20 cellular contexts compared by ENCODE assay signal in genomic region chr9:114287763-114288232, GRCh38. TPM values are rescaled to one million over a fixed set of nuclear protein-coding genes. Genes with fewer than 3 reads are reported as not detected.
DNase-seq lines count a peak whose midpoint lies in the region; ATAC-seq, FAIRE-seq and TF ChIP-seq lines count a peak whose summit lies in the region.
"Had no signal": no experiment of that assay in that cellular context is flagged by ENCODE, and none has a peak within 500 bp of the region (broad histone marks: within the 10 kb centered on the region; RNA-seq: fewer than 3 reads in every experiment).

No MANE protein-coding gene starts in this region.

- no peak for TF ChIP-seq POLR2A in A549 (IDR thresholded peaks at IDR 0.05; ENCODE audit: low read length)

- H3K4me3 Mint-ChIP-seq in H9, result peak overlapping the region in 1 of 2 experiments; percentile 23; a peak in 1 of 5 replicates
- H3K4me3 Mint-ChIP-seq: dendritic cell treated with granulocyte-macrophage colony-stimulating factor and Interleukin-4, amounts not matched to agents 40 ng/mL and 50 ng/mL, for 4 days had no signal

- H3K18ac ChIP-seq in H9 (ENCODE audit: insufficient read length, low read depth, low read length), result peak overlapping the region; percentile 59

- H3T11ph ChIP-seq in H9 (ENCODE audit: low read length), result no peak overlapping the region

- H3K9ac ChIP-seq in H9 (ENCODE audit: extremely low read depth, insufficient read length, low read length), result no peak overlapping the region
- H3K9ac ChIP-seq: BLaER1 had no signal

- H3K4me1 ChIP-seq in A549 (peaks cover 61% of the 10 kb centered on the region), H9 (ENCODE audit: insufficient read depth, low read length) (0 out of 2 replicates have a peak, but pooled peaks cover 3% of the 10 kb centered on the region)
- H3K4me1 ChIP-seq: BLaER1, prostate gland had no signal

- no peaks in the 10 kb centered on the region; a peak in 1 of 5 replicates for H3K9me3 Mint-ChIP-seq in H9
- H3K9me3 Mint-ChIP-seq: dendritic cell treated with granulocyte-macrophage colony-stimulating factor and Interleukin-4, amounts not matched to agents 40 ng/mL and 50 ng/mL, for 4 days had no signal

- H2BK12ac ChIP-seq in H9 (ENCODE audit: insufficient read length, low read depth, low read length), result no peak overlapping the region

- ATAC-seq in A549, result peak; percentile 14 to 32; a peak in 5 of 6 replicates
- no peak for ATAC-seq in omental fat pad (ENCODE audit: low FRiP score)
- no peak for ATAC-seq in GM21360 (IDR thresholded peaks at IDR 0.05; ENCODE audit: unreplicated experiment)
- no peak for ATAC-seq in activated CD4-positive, CD25-positive, alpha-beta regulatory T cell treated with anti-CD3 and anti-CD28 coated beads, Interleukin-2, amount 50 U/mL, for 24 hours

- no peaks in the 10 kb centered on the region for H3K27me3 Mint-ChIP-seq in H9 (ENCODE audit: low read depth)

- peaks cover 1 to 13% (median 6%) of the 10 kb centered on the region in 3 experiments for H3K36me3 Mint-ChIP-seq in H9 (ENCODE audit: insufficient read depth in 1 of 3, low read depth in 3 of 3)

- CTCF ChIA-PET in A549 (lab: Yijun Ruan, JAX), result interaction anchor here (0.6 to 10.0 kb wide), 14 partner anchors 9 to 632 kb away, joined by 3 to 191 read pairs (median 5); partner anchors contain the start of genes AMBP and COL27A1

- TF ChIP-seq EP300 in A549 (IDR thresholded peaks at IDR 0.05), result no peak

- DNase-seq in A549 (ENCODE audit: low read depth in 1 of 2, low spot score in 1 of 2), result no peak
- no peak for DNase-seq in H9
- DNase-seq in dorsolateral prefrontal cortex, result peak in 6 of 10 donors; percentile 21 to 38 (median 30)
- DNase-seq in omental fat pad (ENCODE audit: low spot score), result peak; percentile 20
- DNase-seq in RCC 7860 (ENCODE audit: low spot score), result no peak
- no peak for DNase-seq in NCI-H1930 (lab: John Stamatoyannopoulos, UW)
- DNase-seq: MM.1S; NCI-H2081 treated with DMSO at 0.1 percent for 48 hours; NK-92 treated with Interleukin-12 subunit alpha and Interleukin-12 subunit beta, amount 100 ng/mL, for 24 hours; stimulated activated CD4-positive, alpha-beta T cell treated with anti-CD3 and anti-CD28 coated beads, Interleukin-4, amount 100 ng/mL, for 24 hours had no signal

- no peak overlapping the region for H2BK15ac ChIP-seq in H9 (ENCODE audit: low read depth, low read length)

- H3K23ac ChIP-seq in H9 (ENCODE audit: insufficient read length, low read depth, low read length), result no peak overlapping the region

- H2BK5ac ChIP-seq in H9 (ENCODE audit: insufficient read length, low read length), result no peak overlapping the region

- no peak for TF ChIP-seq CTCF in A549 (IDR thresholded peaks at IDR 0.05)
- TF ChIP-seq CTCF in H9 (conservative IDR thresholded peaks at IDR 0.05), result no peak
- no peak for TF ChIP-seq CTCF in dorsolateral prefrontal cortex (IDR thresholded peaks at IDR 0.05 in 54 of 56, conservative IDR thresholded peaks at IDR 0.05 in 2 of 56; ENCODE audit: low read depth in 1 of 56, partially characterized antibody in 56 of 56)
- TF ChIP-seq CTCF in omental fat pad (IDR thresholded peaks at IDR 0.05), result no peak

- intact Hi-C loops in dorsolateral prefrontal cortex (cut with DNase I), result loop anchor here (5.0 kb wide), 2 partner anchors 35 to 130 kb away; partner anchors contain the start of gene COL27A1 (in 1 of the 2)

- H3K4ac ChIP-seq in H9 (ENCODE audit: low read depth, low read length), result no peak overlapping the region

- peak overlapping the region; percentile 62 for H3K14ac ChIP-seq in H9 (ENCODE audit: insufficient read depth, low read length)

- no peak overlapping the region for H3K56ac ChIP-seq in H9 (ENCODE audit: insufficient read length, low read depth, low read length)

- H3K79me2 ChIP-seq in H9 (ENCODE audit: insufficient read depth, low read length), result no peaks in the 10 kb centered on the region

- FAIRE-seq in A549 (lab: Jason Lieb, UNC) (no peak), RCC 7860 (lab: Jason Lieb, UNC) (no peak)

- H3K9me3 ChIP-seq in A549 (no peaks in the 10 kb centered on the region), H9 (ENCODE audit: control insufficient read depth, low read depth, low read length) (no peaks in the 10 kb centered on the region)
- H3K9me3 ChIP-seq: BLaER1, prostate gland had no signal

- peak overlapping the region in 2 of 3 experiments; percentile 79 to 92; a peak in 3 of 7 replicates for H3K27ac Mint-ChIP-seq in H9
- H3K27ac Mint-ChIP-seq: dendritic cell treated with granulocyte-macrophage colony-stimulating factor and Interleukin-4, amounts not matched to agents 40 ng/mL and 50 ng/mL, for 4 days had no signal

- no peak overlapping the region for H2BK20ac ChIP-seq in H9 (ENCODE audit: low read depth, low read length, poor library complexity, severe bottlenecking)

- no peaks in the 10 kb centered on the region for H3K23me2 ChIP-seq in H9 (ENCODE audit: insufficient read length, low read depth, low read length, poor library complexity, severe bottlenecking)

- no peak overlapping the region for H4K8ac ChIP-seq in H9 (replicated peaks; ENCODE audit: insufficient read length, low read depth, low read length)

- no peak overlapping the region for H2AFZ ChIP-seq in H9 (ENCODE audit: low read length)

- 72% methylated on average over 15 of the region's 15 CpGs for WGBS in A549 (ENCODE audit: missing lambda C conversion rate)
- no CpG with 5 or more reads among the region's 15 CpGs for WGBS in H9 (ENCODE audit: extremely low coverage, insufficient read length, low lambda C conversion rate)

- no peak overlapping the region for H4K5ac ChIP-seq in H9 (ENCODE audit: insufficient read length, low read depth, low read length)

- H3K4me2 ChIP-seq in A549 (peak overlapping the region; percentile 49), H9 (ENCODE audit: insufficient read depth, insufficient read length, low read length) (no peak overlapping the region)
- H3K4me2 ChIP-seq: BLaER1 had no signal

- H3K27ac ChIP-seq in A549 (peak overlapping the region; percentile 70 to 88), H9 (ENCODE audit: insufficient read length, low read depth, low read length) (no peak overlapping the region), dorsolateral prefrontal cortex (no peak overlapping the region)
- H3K27ac ChIP-seq: BLaER1, prostate gland, VCaP had no signal

- H3K4me1 Mint-ChIP-seq in H9, result peaks cover 14 to 29% of the 10 kb centered on the region in 2 experiments

- TF ChIP-seq RAD21 in A549 (conservative IDR thresholded peaks at IDR 0.05 in 1 of 2, IDR thresholded peaks at IDR 0.05 in 1 of 2), result no peak

- POLR2A ChIA-PET in A549 (lab: Yijun Ruan, JAX), result interaction anchor here (0.9 to 1.0 kb wide), 2 partner anchors 8 to 205 kb away, joined by 3 read pairs; no protein-coding TSS in a partner anchor

- no peak overlapping the region for H2AK5ac ChIP-seq in H9 (ENCODE audit: insufficient read length, low read length)

- H4K91ac ChIP-seq in H9 (ENCODE audit: insufficient read length, low read depth, low read length), result no peak overlapping the region

- H3K27me3 ChIP-seq in H9 (ENCODE audit: insufficient read depth, low read length) (no peaks in the 10 kb centered on the region), dorsolateral prefrontal cortex (no peaks in the 10 kb centered on the region)
- H3K27me3 ChIP-seq: BLaER1 had no signal

- H4K20me1 ChIP-seq in H9 (ENCODE audit: control insufficient read depth, insufficient read depth, insufficient read length), result no peaks in the 10 kb centered on the region
- H4K20me1 ChIP-seq: BLaER1 had no signal

- no peak overlapping the region for H3K4me3 ChIP-seq in A549
- no peak overlapping the region for H3K4me3 ChIP-seq in dorsolateral prefrontal cortex
- H3K4me3 ChIP-seq: BLaER1, prostate gland had no signal

- H2BK120ac ChIP-seq in H9 (ENCODE audit: low read depth, low read length, poor library complexity, severe bottlenecking), result no peak overlapping the region

- no peaks in the 10 kb centered on the region for H3K79me1 ChIP-seq in H9 (ENCODE audit: insufficient read depth, low read depth, low read length, poor library complexity, severe bottlenecking)

TF ChIP-seq in A549, 52 proteins besides CTCF, POLR2A, EP300 and RAD21 (continues in another document):
- TF ChIP-seq RFX5 (IDR thresholded peaks at IDR 0.05), result no peak
- TF ChIP-seq ZFP36 (IDR thresholded peaks at IDR 0.05; ENCODE audit: borderline replicate concordance, partially characterized antibody), result no peak
- TF ChIP-seq TFCP2L1 (CRISPR knock-in tag; IDR thresholded peaks at IDR 0.05), result no peak
- TF ChIP-seq HOXB5 (CRISPR knock-in tag; IDR thresholded peaks at IDR 0.05), result no peak
- no peak for TF ChIP-seq EHMT2 (IDR thresholded peaks at IDR 0.05; ENCODE audit: low read depth)
- TF ChIP-seq, protein P1, sequence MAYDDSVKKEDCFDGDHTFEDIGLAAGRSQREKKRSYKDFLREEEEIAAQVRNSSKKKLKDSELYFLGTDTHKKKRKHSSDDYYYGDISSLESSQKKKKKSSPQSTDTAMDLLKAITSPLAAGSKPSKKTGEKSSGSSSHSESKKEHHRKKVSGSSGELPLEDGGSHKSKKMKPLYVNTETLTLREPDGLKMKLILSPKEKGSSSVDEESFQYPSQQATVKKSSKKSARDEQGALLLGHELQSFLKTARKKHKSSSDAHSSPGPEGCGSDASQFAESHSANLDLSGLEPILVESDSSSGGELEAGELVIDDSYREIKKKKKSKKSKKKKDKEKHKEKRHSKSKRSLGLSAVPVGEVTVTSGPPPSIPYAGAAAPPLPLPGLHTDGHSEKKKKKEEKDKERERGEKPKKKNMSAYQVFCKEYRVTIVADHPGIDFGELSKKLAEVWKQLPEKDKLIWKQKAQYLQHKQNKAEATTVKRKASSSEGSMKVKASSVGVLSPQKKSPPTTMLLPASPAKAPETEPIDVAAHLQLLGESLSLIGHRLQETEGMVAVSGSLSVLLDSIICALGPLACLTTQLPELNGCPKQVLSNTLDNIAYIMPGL (CRISPR knock-in tag; IDR thresholded peaks at IDR 0.05; ENCODE audit: borderline replicate concordance), result no peak

RNA-seq across cellular contexts. Expression of gene ORM1, which starts 35.1 kb away (rescaled TPM):
- polyA plus RNA-seq in A549 (2011; rRNA removed), result 0.19 and 0.22 TPM in 2 replicates
- 0.14 TPM in 1 of 2 replicates, not detected in the other for polyA plus RNA-seq in A549 (2012; cell fraction: cytosol; rRNA removed)
- polyA plus RNA-seq in A549 (2012; cell fraction: nucleus; rRNA removed), result not detected in 2 replicates
- 0.12 TPM in 1 of 3 replicates, not detected in the others for polyA plus RNA-seq in A549 (2017; fragmentation: RNase III; extraction: RNeasy Plus Mini Kit Qiagen cat#74134 plus additional on column Dnase treatment)
- polyA minus RNA-seq in A549 (2011; rRNA and poly(A)+ RNA removed), result 0.37 TPM in 1 of 2 replicates, not detected in the other
- total RNA-seq in H9 (2021), result 4.0 and 4.4 TPM in 2 replicates
- total RNA-seq in dorsolateral prefrontal cortex, result under 1 TPM in 2 of 120 experiments, not detected in 118; 0.64 to 0.72 TPM
- 1 to 10 TPM in 2 of 4 donors, under 1 TPM in 1, not detected in 1; 0.65 to 5.4 (median 1.0) TPM for total RNA-seq in omental fat pad
- total RNA-seq: Daoy, fibroblast of lung, HT1080, prostate gland had no signal
- polyA plus RNA-seq: fibroblast of lung had no signal

RNA-seq across cellular contexts. Expression of gene ORM2, which starts 41.9 kb away (rescaled TPM):
- polyA plus RNA-seq in A549 (2011; rRNA removed) (0.10 and 0.16 TPM in 2 replicates), A549 (2017; fragmentation: RNase III; extraction: RNeasy Plus Mini Kit Qiagen cat#74134 plus additional on column Dnase treatment) (not detected in 3 replicates)
- not detected in 2 replicates for polyA plus RNA-seq in A549 (2012; cell fraction: cytosol; rRNA removed)
- polyA plus RNA-seq in A549 (2012; cell fraction: nucleus; rRNA removed), result not detected in 2 replicates
- not detected in 2 replicates for polyA minus RNA-seq in A549 (2011; rRNA and poly(A)+ RNA removed)
- total RNA-seq in H9 (2021) (1.2 and 1.4 TPM in 2 replicates), dorsolateral prefrontal cortex (under 1 TPM in 1 of 120 experiments, not detected in 119; 0.72 TPM), omental fat pad (1 to 10 TPM in 1 of 4 donors, not detected in 3; 1.6 TPM)
- total RNA-seq: Daoy, fibroblast of lung, HT1080, urinary bladder had no signal
- polyA plus RNA-seq: fibroblast of lung had no signal

Comparison
In these comparisons a context has a peak if more than half of its experiments do, and no peak if none do; other contexts are left out.
1. ATAC-seq: peak in A549 (2 of 2); none in omental fat pad (single experiment), GM21360 (single experiment) and activated CD4-positive, CD25-positive, alpha-beta regulatory T cell treated with anti-CD3 and anti-CD28 coated beads, Interleukin-2, amount 50 U/mL, for 24 hours (0 of 2).
2. DNase-seq: peak in dorsolateral prefrontal cortex (6 of 10) and omental fat pad (single experiment); none in A549 (0 of 2), H9 (single experiment), RCC 7860 (single experiment) and NCI-H1930 (0 of 2).
3. H3K27ac ChIP-seq: peak in A549 (2 of 2); none in H9 (single experiment) and dorsolateral prefrontal cortex (0 of 59).